1 cellular context compared by ENCODE assay signal in genomic region chr6:166955865-166956443, GRCh38.
A peak's percentile ranks its signal among the peaks of the same experiment; 100 is the strongest.
TF ChIP-seq lines count a peak whose summit lies in the region.

No MANE protein-coding gene starts in this region.

TF ChIP-seq in HepG2, 621 proteins besides CTCF, POLR2A, EP300 and RAD21 (continued from another document and continues in another):
- TF ChIP-seq, protein P1, sequence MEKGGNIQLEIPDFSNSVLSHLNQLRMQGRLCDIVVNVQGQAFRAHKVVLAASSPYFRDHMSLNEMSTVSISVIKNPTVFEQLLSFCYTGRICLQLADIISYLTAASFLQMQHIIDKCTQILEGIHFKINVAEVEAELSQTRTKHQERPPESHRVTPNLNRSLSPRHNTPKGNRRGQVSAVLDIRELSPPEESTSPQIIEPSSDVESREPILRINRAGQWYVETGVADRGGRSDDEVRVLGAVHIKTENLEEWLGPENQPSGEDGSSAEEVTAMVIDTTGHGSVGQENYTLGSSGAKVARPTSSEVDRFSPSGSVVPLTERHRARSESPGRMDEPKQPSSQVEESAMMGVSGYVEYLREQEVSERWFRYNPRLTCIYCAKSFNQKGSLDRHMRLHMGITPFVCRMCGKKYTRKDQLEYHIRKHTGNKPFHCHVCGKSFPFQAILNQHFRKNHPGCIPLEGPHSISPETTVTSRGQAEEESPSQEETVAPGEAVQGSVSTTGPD (CRISPR knock-in tag; IDR thresholded peaks at IDR 0.05), result no peak
- TF ChIP-seq FUBP1 (CRISPR knock-in tag; IDR thresholded peaks at IDR 0.05; ENCODE audit: borderline replicate concordance) (0 out of 2 replicates have a peak, but pooled peaks have one; percentile 32), ZXDC (CRISPR knock-in tag; IDR thresholded peaks at IDR 0.05) (peak; percentile 70; the same call in 1 of the 2 replicates), ZNF275 (CRISPR knock-in tag; IDR thresholded peaks at IDR 0.05; ENCODE audit: borderline replicate concordance) (no peak), SNAPC5 (CRISPR knock-in tag; IDR thresholded peaks at IDR 0.05; ENCODE audit: borderline replicate concordance) (no peak), KLF12 (CRISPR knock-in tag; IDR thresholded peaks at IDR 0.05; ENCODE audit: borderline replicate concordance) (no peak), HOXA9 (CRISPR knock-in tag; IDR thresholded peaks at IDR 0.05; ENCODE audit: borderline replicate concordance) (peak; percentile 42; the same call in 1 of the 2 replicates), ZNF773 (CRISPR knock-in tag; IDR thresholded peaks at IDR 0.05; ENCODE audit: borderline replicate concordance) (0 out of 2 replicates have a peak, but pooled peaks have one; percentile 65), ZNF619 (CRISPR knock-in tag; IDR thresholded peaks at IDR 0.05) (no peak), ZNF816 (CRISPR knock-in tag; IDR thresholded peaks at IDR 0.05; ENCODE audit: borderline replicate concordance) (peak; percentile 30), ZNF670 (CRISPR knock-in tag; IDR thresholded peaks at IDR 0.05; ENCODE audit: borderline replicate concordance) (peak; percentile 83), ATAD3A (CRISPR knock-in tag; IDR thresholded peaks at IDR 0.05) (no peak), ZNF614 (CRISPR knock-in tag; IDR thresholded peaks at IDR 0.05; ENCODE audit: borderline replicate concordance) (no peak), ZSCAN20 (CRISPR knock-in tag; IDR thresholded peaks at IDR 0.05; ENCODE audit: borderline replicate concordance) (peak; percentile 34; the same call in 1 of the 2 replicates), ZNF589 (CRISPR knock-in tag; conservative IDR thresholded peaks at IDR 0.05) (peak; percentile 95; the same call in 1 of the 2 replicates), KDM5A (IDR thresholded peaks at IDR 0.05; ENCODE audit: borderline replicate concordance, low read length) (peak; percentile 39; the same call in 1 of the 2 replicates), ZFAT (CRISPR knock-in tag; conservative IDR thresholded peaks at IDR 0.05) (0 out of 2 replicates have a peak, but pooled peaks have one; percentile 32), PITX1 (CRISPR knock-in tag; IDR thresholded peaks at IDR 0.05) (no peak), ZNF841 (CRISPR knock-in tag; IDR thresholded peaks at IDR 0.05; ENCODE audit: borderline replicate concordance) (peak; percentile 79), ZNF33A (CRISPR knock-in tag; IDR thresholded peaks at IDR 0.05; ENCODE audit: borderline replicate concordance) (peak; percentile 67; the same call in 1 of the 2 replicates), ZNF784 (CRISPR knock-in tag; IDR thresholded peaks at IDR 0.05; ENCODE audit: borderline replicate concordance) (peak; percentile 7; the same call in 1 of the 2 replicates), ZKSCAN5 (CRISPR knock-in tag; IDR thresholded peaks at IDR 0.05) (no peak), ZNF598 (CRISPR knock-in tag; IDR thresholded peaks at IDR 0.05; ENCODE audit: borderline replicate concordance) (peak; percentile 89), ZNF501 (CRISPR knock-in tag; IDR thresholded peaks at IDR 0.05) (peak; percentile 66; the same call in 1 of the 2 replicates), HOXA7 (CRISPR knock-in tag; IDR thresholded peaks at IDR 0.05) (peak; percentile 59; the same call in 1 of the 2 replicates), ZNF782 (CRISPR knock-in tag; IDR thresholded peaks at IDR 0.05; ENCODE audit: borderline replicate concordance) (0 out of 2 replicates have a peak, but pooled peaks have one; percentile 5), ZHX1 (CRISPR knock-in tag; IDR thresholded peaks at IDR 0.05; ENCODE audit: low read depth) (peak; percentile 2; the same call in 1 of the 2 replicates), ZNF768 (CRISPR knock-in tag; IDR thresholded peaks at IDR 0.05) (peak; percentile 9; the same call in 1 of the 2 replicates), ZNF629 (CRISPR knock-in tag; conservative IDR thresholded peaks at IDR 0.05) (0 out of 2 replicates have a peak, but pooled peaks have one; percentile 8), KAT2B (IDR thresholded peaks at IDR 0.05; ENCODE audit: borderline replicate concordance, low read depth, low read length) (no peak), KAT7 (CRISPR knock-in tag; IDR thresholded peaks at IDR 0.05; ENCODE audit: borderline replicate concordance) (0 out of 2 replicates have a peak, but pooled peaks have one; percentile 23), ISL2 (CRISPR knock-in tag; IDR thresholded peaks at IDR 0.05) (0 out of 2 replicates have a peak, but pooled peaks have one; percentile 6), ZNF431 (CRISPR knock-in tag; IDR thresholded peaks at IDR 0.05; ENCODE audit: borderline replicate concordance, low read depth) (0 out of 2 replicates have a peak, but pooled peaks have one; percentile 15), ETV6 (CRISPR knock-in tag; conservative IDR thresholded peaks at IDR 0.05) (peak; percentile 41; the same call in 1 of the 2 replicates), FOXM1 (CRISPR knock-in tag; IDR thresholded peaks at IDR 0.05) (0 out of 2 replicates have a peak, but pooled peaks have one; percentile 12), ZNF674 (CRISPR knock-in tag; IDR thresholded peaks at IDR 0.05; ENCODE audit: low read depth) (0 out of 2 replicates have a peak, but pooled peaks have one; percentile 21), WIZ (CRISPR knock-in tag; IDR thresholded peaks at IDR 0.05) (0 out of 2 replicates have a peak, but pooled peaks have one; percentile 62), ZNF772 (CRISPR knock-in tag; IDR thresholded peaks at IDR 0.05) (peak; percentile 15; the same call in 1 of the 2 replicates), HNF4A (CRISPR knock-in tag; IDR thresholded peaks at IDR 0.05) (no peak), ZNF724P (CRISPR knock-in tag; IDR thresholded peaks at IDR 0.05; ENCODE audit: borderline replicate concordance) (0 out of 2 replicates have a peak, but pooled peaks have one; percentile 82), ZNF678 (CRISPR knock-in tag; IDR thresholded peaks at IDR 0.05) (peak; percentile 18; the same call in 1 of the 2 replicates), ZNF776 (CRISPR knock-in tag; IDR thresholded peaks at IDR 0.05) (0 out of 2 replicates have a peak, but pooled peaks have one; percentile 40), THAP7 (CRISPR knock-in tag; IDR thresholded peaks at IDR 0.05) (0 out of 2 replicates have a peak, but pooled peaks have one; percentile 65), ZNF879 (CRISPR knock-in tag; IDR thresholded peaks at IDR 0.05) (peak; percentile 72; the same call in 1 of the 2 replicates), ZNF644 (CRISPR knock-in tag; IDR thresholded peaks at IDR 0.05; ENCODE audit: low read depth) (no peak), ZNF660 (CRISPR knock-in tag; IDR thresholded peaks at IDR 0.05; ENCODE audit: borderline replicate concordance, low read depth) (0 out of 2 replicates have a peak, but pooled peaks have one; percentile 5), JUNB (CRISPR knock-in tag; IDR thresholded peaks at IDR 0.05; ENCODE audit: borderline replicate concordance) (0 out of 2 replicates have a peak, but pooled peaks have one; percentile 7), ADNP (CRISPR knock-in tag; IDR thresholded peaks at IDR 0.05) (no peak), ZNF564 (CRISPR knock-in tag; IDR thresholded peaks at IDR 0.05) (0 out of 2 replicates have a peak, but pooled peaks have one; percentile 9), MAF1 (CRISPR knock-in tag; IDR thresholded peaks at IDR 0.05; ENCODE audit: borderline replicate concordance) (peak; percentile 63; the same call in 1 of the 2 replicates)
- TF ChIP-seq, protein P2, sequence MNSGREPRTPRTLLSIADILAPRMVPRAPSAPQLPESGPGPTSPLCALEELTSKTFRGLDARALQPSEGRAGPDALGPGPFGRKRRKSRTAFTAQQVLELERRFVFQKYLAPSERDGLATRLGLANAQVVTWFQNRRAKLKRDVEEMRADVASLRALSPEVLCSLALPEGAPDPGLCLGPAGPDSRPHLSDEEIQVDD (CRISPR knock-in tag; IDR thresholded peaks at IDR 0.05; ENCODE audit: borderline replicate concordance), result peak; percentile 42; the same call in 1 of the 2 replicates
- TF ChIP-seq, protein P3, sequence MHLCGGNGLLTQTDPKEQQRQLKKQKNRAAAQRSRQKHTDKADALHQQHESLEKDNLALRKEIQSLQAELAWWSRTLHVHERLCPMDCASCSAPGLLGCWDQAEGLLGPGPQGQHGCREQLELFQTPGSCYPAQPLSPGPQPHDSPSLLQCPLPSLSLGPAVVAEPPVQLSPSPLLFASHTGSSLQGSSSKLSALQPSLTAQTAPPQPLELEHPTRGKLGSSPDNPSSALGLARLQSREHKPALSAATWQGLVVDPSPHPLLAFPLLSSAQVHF (CRISPR knock-in tag; IDR thresholded peaks at IDR 0.05), result peak; percentile 69; the same call in 1 of the 2 replicates
- TF ChIP-seq, protein P4, sequence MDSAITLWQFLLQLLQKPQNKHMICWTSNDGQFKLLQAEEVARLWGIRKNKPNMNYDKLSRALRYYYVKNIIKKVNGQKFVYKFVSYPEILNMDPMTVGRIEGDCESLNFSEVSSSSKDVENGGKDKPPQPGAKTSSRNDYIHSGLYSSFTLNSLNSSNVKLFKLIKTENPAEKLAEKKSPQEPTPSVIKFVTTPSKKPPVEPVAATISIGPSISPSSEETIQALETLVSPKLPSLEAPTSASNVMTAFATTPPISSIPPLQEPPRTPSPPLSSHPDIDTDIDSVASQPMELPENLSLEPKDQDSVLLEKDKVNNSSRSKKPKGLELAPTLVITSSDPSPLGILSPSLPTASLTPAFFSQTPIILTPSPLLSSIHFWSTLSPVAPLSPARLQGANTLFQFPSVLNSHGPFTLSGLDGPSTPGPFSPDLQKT (CRISPR knock-in tag; IDR thresholded peaks at IDR 0.05; ENCODE audit: borderline replicate concordance), result peak; percentile 40; the same call in 1 of the 2 replicates
